8 cellular contexts compared by ENCODE assay signal in genomic region chr22:31290494-31291402, GRCh38. TPM values are rescaled to one million over a fixed set of nuclear protein-coding genes. Genes with fewer than 3 reads are reported as not detected.
DNase-seq lines count a peak whose midpoint lies in the region; ATAC-seq and TF ChIP-seq lines count a peak whose summit lies in the region.

No MANE protein-coding gene starts in this region.

- peak; percentile 64 for DNase-seq in NCI-H748 treated with DMSO at 0.1 percent for 48 hours (lab: John Stamatoyannopoulos, UW)
- DNase-seq in activated CD4-positive, alpha-beta T cell treated with anti-CD3 and anti-CD28 coated beads, Interleukin-2, amount 50 U/mL, for 48 hours: peak; percentile 92 to 94
- peak; percentile 96 for DNase-seq in dermis blood vessel endothelial cell
- DNase-seq in lower leg skin (ENCODE audit: low spot score in 2 of 2): peak; percentile 96 to 99
- DNase-seq in stimulated activated CD4-positive, alpha-beta T cell treated with anti-CD3 and anti-CD28 coated beads, Interleukin-4, amount 100 ng/mL, for 48 hours (ENCODE audit: low read depth in 2 of 2): peak; percentile 87 to 91

- H4K20me1 ChIP-seq in BLaER1 treated with 17β-estradiol and CSF1 and Interleukin-3, amounts not matched to agents 10 nM and 100 nM: peaks cover 0 to 7% (median 0%) of the 10 kb centered on the region in 11 experiments; a peak in 3 of 22 replicates

- no peak for TF ChIP-seq CTCF in lower leg skin (IDR thresholded peaks at IDR 0.05)

- 0 to 1% methylated on average over 47 to 57 of the region's 91 CpGs for WGBS in lower leg skin, 2 donors

- peak overlapping the region; percentile 85 to 98 (median 87) for H3K9ac ChIP-seq in BLaER1 treated with 17β-estradiol and CSF1 and Interleukin-3, amounts not matched to agents 10 nM and 100 nM

- intact Hi-C loops in lower leg skin (cut with DNase I; ENCODE audit: low total_unique reads): no loop called here

- peak in 1 of 2 donors; percentile 87 for TF ChIP-seq POLR2A in lower leg skin (IDR thresholded peaks at IDR 0.05)

- ATAC-seq in GM19328 (IDR thresholded peaks at IDR 0.05; ENCODE audit: unreplicated experiment) (peak; percentile 79), HG03460 (IDR thresholded peaks at IDR 0.05; ENCODE audit: unreplicated experiment) (peak; percentile 75)

- H3K4me2 ChIP-seq in BLaER1 treated with 17β-estradiol and CSF1 and Interleukin-3, amounts not matched to agents 10 nM and 100 nM: peak overlapping the region; percentile 96 to 100 (median 99)

- no peaks in the 10 kb centered on the region; a peak in 2 of 22 replicates for H3K27me3 ChIP-seq in BLaER1 treated with 17β-estradiol and CSF1 and Interleukin-3, amounts not matched to agents 10 nM and 100 nM

- peaks cover 0 to 22% (median 0%) of the 10 kb centered on the region in 11 experiments; a peak in 3 of 22 replicates for H3K36me3 ChIP-seq in BLaER1 treated with 17β-estradiol and CSF1 and Interleukin-3, amounts not matched to agents 10 nM and 100 nM

- H3K4me1 ChIP-seq in BLaER1 treated with 17β-estradiol and CSF1 and Interleukin-3, amounts not matched to agents 10 nM and 100 nM: peaks cover 75 to 87% (median 83%) of the 10 kb centered on the region in 10 experiments

- peak overlapping the region; percentile 60 to 80 (median 67) for H3K4me3 ChIP-seq in BLaER1 treated with 17β-estradiol and CSF1 and Interleukin-3, amounts not matched to agents 10 nM and 100 nM
- peak overlapping the region; percentile 56 for H3K4me3 ChIP-seq in lower leg skin (ENCODE audit: low read depth, poor library complexity, severe bottlenecking)

- peak overlapping the region; percentile 83 to 99 (median 94) for H3K27ac ChIP-seq in BLaER1 treated with 17β-estradiol and CSF1 and Interleukin-3, amounts not matched to agents 10 nM and 100 nM

- no peaks in the 10 kb centered on the region for H3K9me3 ChIP-seq in BLaER1 treated with 17β-estradiol and CSF1 and Interleukin-3, amounts not matched to agents 10 nM and 100 nM (replicated peaks in 1 of 11)

RNA-seq across cellular contexts. Expression of gene PIK3IP1, which starts 1.5 kb away (rescaled TPM):
- total RNA-seq in dermis blood vessel endothelial cell (15.4 and 17.2 TPM in 2 replicates), lower leg skin (100 to 1,000 TPM in 3 of 4 donors, 10 to 100 TPM in 1; 84.8 to 162 (median 120) TPM)

RNA-seq across cellular contexts. Expression of gene PATZ1, which starts 55.4 kb away (rescaled TPM):
- total RNA-seq in dermis blood vessel endothelial cell (17.0 and 20.3 TPM in 2 replicates), lower leg skin (10 to 100 TPM; 10.5 to 17.0 (median 13.0) TPM)

Comparison
In these comparisons a context has a peak if more than half of its experiments do, and no peak if none do; other contexts are left out.
1. Peak in every context shown above with its lines: DNase-seq, ATAC-seq, H3K4me3 ChIP-seq and H3K27ac ChIP-seq.